In the genomic region with DNA sequence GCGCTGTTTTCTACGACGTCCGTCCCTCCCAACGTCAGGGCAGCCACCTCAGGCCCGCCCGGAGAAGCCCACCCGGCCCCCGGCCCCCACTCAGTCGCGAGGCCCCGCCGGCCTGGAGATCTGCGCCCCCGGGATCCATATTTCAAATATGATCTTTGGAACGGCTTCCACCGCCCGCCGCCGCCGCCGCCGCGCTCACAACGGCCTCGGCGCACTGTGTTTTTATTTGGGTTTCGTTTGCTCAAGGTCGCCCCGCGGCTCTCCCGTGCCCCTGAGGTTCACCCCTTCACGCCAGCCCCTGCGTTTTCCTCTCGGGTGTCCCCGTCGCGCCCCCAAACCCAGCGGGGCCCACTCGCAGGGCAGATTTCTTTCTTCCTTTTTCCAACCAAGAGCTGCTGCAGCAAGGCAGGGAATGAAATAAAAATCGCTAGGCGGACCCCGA, we compare ENCODE assay signal across 9 cellular contexts. TPM values are rescaled to one million over a fixed set of nuclear protein-coding genes. Genes with fewer than 3 reads are reported as not detected.
DNase-seq lines count a peak whose midpoint lies in the region; ATAC-seq and TF ChIP-seq lines count a peak whose summit lies in the region.
"Had no signal": no experiment of that assay in that cellular context is flagged by ENCODE, and none has a peak within 500 bp of the region (broad histone marks: within the 10 kb centered on the region; RNA-seq: fewer than 3 reads in every experiment).

No MANE protein-coding gene starts in this region.

- H3K27me3 ChIP-seq in heart left ventricle (peaks cover 27 to 52% (median 38%) of the 10 kb centered on the region in 9 donors), mucosa of stomach (ENCODE audit: control insufficient read depth, insufficient read depth, low read length) (peaks cover 44% of the 10 kb centered on the region), vagina (peaks cover 12% of the 10 kb centered on the region)

- peak overlapping the region; percentile 43 to 79 (median 65) for H3K4me3 ChIP-seq in heart left ventricle
- H3K4me3 ChIP-seq in mucosa of stomach (ENCODE audit: low read length): peak overlapping the region; percentile 71
- peak overlapping the region; percentile 54 to 55 for H3K4me3 ChIP-seq in vagina

- H3K9ac ChIP-seq in mucosa of stomach (ENCODE audit: low read length): peak overlapping the region; percentile 71

- DNase-seq in heart left ventricle: peak in 2 of 5 donors; percentile 37 to 64
- no peak for DNase-seq in Right ventricle myocardium inferior (ENCODE audit: missing footprints)
- no peak for DNase-seq in vagina (ENCODE audit: extremely low spot score in 2 of 2)
- DNase-seq in GOT3 (lab: John Stamatoyannopoulos, UW): no peak
- DNase-seq in islet precursor cell: no peak
- no peak for DNase-seq in NCI-H2081 treated with DMSO at 0.1 percent for 48 hours (lab: John Stamatoyannopoulos, UW)
- DNase-seq: effector CD4-positive, alpha-beta T cell had no signal

- peaks cover 0 to 6% (median 0%) of the 10 kb centered on the region in 5 experiments for H3K9me3 Mint-ChIP-seq in brain

- peaks cover 51% of the 10 kb centered on the region for H3K27me3 Mint-ChIP-seq in brain

- no peaks in the 10 kb centered on the region for H3K36me3 ChIP-seq in heart left ventricle
- H3K36me3 ChIP-seq in mucosa of stomach (ENCODE audit: control insufficient read depth, insufficient read depth, low read length): no peaks in the 10 kb centered on the region
- H3K36me3 ChIP-seq in vagina: no peaks in the 10 kb centered on the region

- H3K9me3 ChIP-seq in heart left ventricle: no peaks in the 10 kb centered on the region
- H3K9me3 ChIP-seq in mucosa of stomach (ENCODE audit: control insufficient read depth, low read length): no peaks in the 10 kb centered on the region
- no peaks in the 10 kb centered on the region for H3K9me3 ChIP-seq in vagina

- peaks cover 36% of the 10 kb centered on the region for H3K4me1 Mint-ChIP-seq in brain

- peak overlapping the region in 4 of 5 experiments; percentile 41 to 66 (median 56) for H3K27ac Mint-ChIP-seq in brain

- intact Hi-C loops in heart left ventricle (cut with DNase I) (loop anchor here in 6 of 10 donors (5.0 to 10.0 kb wide), 6 partner anchors 36 to 149 kb away; a partner anchor contains a TSS), Right ventricle myocardium inferior (cut with DNase I) (loop anchor here (5.0 to 10.0 kb wide), 2 partner anchors 74 to 99 kb away; no protein-coding TSS in a partner anchor), vagina (cut with DNase I) (loop anchor here (2.0 to 10.0 kb wide), 2 partner anchors 43 to 151 kb away; no protein-coding TSS in a partner anchor)

- 0 to 2% (median 1%) methylated on average over 30 to 43 of the region's 43 CpGs for WGBS in heart left ventricle, 4 donors

- H3K4me1 ChIP-seq in heart left ventricle (peaks cover 0 to 66% (median 55%) of the 10 kb centered on the region in 12 donors), mucosa of stomach (ENCODE audit: control insufficient read depth, insufficient read depth, low read length) (peaks cover 51% of the 10 kb centered on the region), vagina (peaks cover 63% of the 10 kb centered on the region)

- H3K27ac ChIP-seq in heart left ventricle (peak overlapping the region in 7 of 12 donors; percentile 52 to 86 (median 69)), vagina (peak overlapping the region; percentile 79)

- H3K36me3 Mint-ChIP-seq in brain: no peaks in the 10 kb centered on the region

- TF ChIP-seq CTCF in heart left ventricle (IDR thresholded peaks at IDR 0.05) (no peak), brain (conservative IDR thresholded peaks at IDR 0.05) (no peak), vagina (IDR thresholded peaks at IDR 0.05) (no peak)

- TF ChIP-seq POLR2A in heart left ventricle (IDR thresholded peaks at IDR 0.05): no peak
- no peak for TF ChIP-seq POLR2A in vagina (IDR thresholded peaks at IDR 0.05)

- ATAC-seq in heart left ventricle (no peak), Right ventricle myocardium inferior (no peak)

- H3K4me3 Mint-ChIP-seq in brain: peak overlapping the region; percentile 81 to 86 (median 85)

RNA-seq across cellular contexts. Expression of a gene that starts 4.3 kb away (rescaled TPM):
- 10 to 100 TPM; 16.7 to 41.1 (median 26.9) TPM for total RNA-seq in heart left ventricle
- polyA plus RNA-seq in heart left ventricle: 10 to 100 TPM; 10.9 to 14.2 TPM
- total RNA-seq in Right ventricle myocardium inferior: 23.7 TPM
- 30.6 TPM for polyA plus RNA-seq in brain (ENCODE audit: insufficient read depth, low read depth, low replicate concordance)
- 13.0 TPM for total RNA-seq in vagina

RNA-seq across cellular contexts. Expression of a gene that starts 46.6 kb away (rescaled TPM):
- total RNA-seq in heart left ventricle (1 to 10 TPM; 1.5 to 9.2 (median 5.3) TPM), Right ventricle myocardium inferior (5.3 TPM), vagina (0.98 TPM)
- polyA plus RNA-seq in heart left ventricle (1 to 10 TPM; 3.6 to 5.1 TPM), brain (ENCODE audit: insufficient read depth, low read depth, low replicate concordance) (9.4 TPM)
